In the genomic region with DNA sequence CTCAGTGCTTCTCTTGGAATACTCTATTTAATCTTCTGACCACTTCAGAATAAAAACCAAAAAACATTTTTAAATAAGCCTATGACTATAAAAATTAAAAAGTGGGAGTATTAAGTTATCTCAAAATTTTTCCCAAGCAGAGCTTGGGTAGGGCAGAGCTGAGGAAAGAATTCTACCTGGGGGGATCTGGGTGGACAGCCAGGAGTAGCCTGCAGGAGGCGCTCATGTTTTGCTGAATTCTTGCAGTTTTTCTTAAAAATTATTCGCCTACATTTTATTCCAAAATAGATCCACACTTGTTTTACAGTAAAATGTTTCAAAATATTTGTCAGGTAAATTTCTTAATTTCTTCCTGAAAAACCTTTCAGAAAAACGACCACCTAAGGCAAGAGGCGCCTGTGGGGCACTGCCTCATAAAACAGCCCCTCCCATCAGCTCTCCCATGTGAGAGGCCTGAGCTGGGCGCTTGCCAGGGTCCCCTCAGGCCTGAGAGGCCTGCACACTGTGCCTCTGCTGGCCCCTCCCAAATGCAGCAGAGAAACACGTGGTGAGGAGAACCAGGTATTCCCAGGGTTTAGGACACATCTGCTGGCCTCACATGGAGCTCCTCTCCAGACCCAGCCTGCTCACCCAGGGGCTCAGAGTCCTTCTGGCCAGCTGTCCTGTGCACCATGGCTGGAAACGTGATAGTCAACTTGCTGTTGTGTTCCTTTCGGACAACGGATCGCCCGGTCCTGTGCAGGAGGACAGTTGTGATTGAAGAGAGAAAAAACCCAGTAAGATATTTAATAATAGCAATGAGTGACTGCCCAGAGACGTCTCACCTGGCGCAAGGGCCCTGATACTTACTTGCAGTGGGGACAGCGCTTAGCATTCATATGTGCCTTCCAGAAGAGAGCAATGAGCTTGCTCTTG, we compare ENCODE assay signal across 14 cellular contexts. TPM values are rescaled to one million over a fixed set of nuclear protein-coding genes. Genes with fewer than 3 reads are reported as not detected.
DNase-seq lines count a peak whose midpoint lies in the region; ATAC-seq, FAIRE-seq and TF ChIP-seq lines count a peak whose summit lies in the region.
"Had no signal": no experiment of that assay in that cellular context is flagged by ENCODE, and none has a peak within 500 bp of the region (broad histone marks: within the 10 kb centered on the region; RNA-seq: fewer than 3 reads in every experiment).

No MANE protein-coding gene starts in this region.

- TF ChIP-seq EP300 in HepG2 (IDR thresholded peaks at IDR 0.05; ENCODE audit: low read depth in 2 of 2, low read length in 2 of 2) (no peak), HepG2 (CRISPR knock-in tag; IDR thresholded peaks at IDR 0.05; ENCODE audit: borderline replicate concordance) (no peak)

- in situ Hi-C loops in HepG2 (cut with HindIII; ENCODE audit: extremely low pct_ligation_motif_present, low pct_unique_long_range_greater_than_20kb), result no loop called here

- H3K9me3 Mint-ChIP-seq in T-helper 2 cell treated with Interferon-gamma antibody and Interleukin-4, amounts not matched to agents 5 μg/mL and 100 μg/mL, for 36 hours, result no peaks in the 10 kb centered on the region

- TF ChIP-seq POLR2A in HepG2 (IDR thresholded peaks at IDR 0.05; ENCODE audit: insufficient read depth in 1 of 2, low read depth in 2 of 2, low read length in 2 of 2) (no peak), right lobe of liver (IDR thresholded peaks at IDR 0.05) (no peak)

- H3K27me3 Mint-ChIP-seq in T-helper 2 cell treated with Interferon-gamma antibody and Interleukin-4, amounts not matched to agents 5 μg/mL and 100 μg/mL, for 36 hours (ENCODE audit: low read depth), result no peaks in the 10 kb centered on the region

- H4K20me1 ChIP-seq in HepG2 (ENCODE audit: insufficient read depth, low read length) (peaks cover 3% of the 10 kb centered on the region; the same call in 1 of the 2 replicates), OCI-LY3 (ENCODE audit: insufficient read depth, low read length) (no peaks in the 10 kb centered on the region)

- no TSS peak for BruUV-seq in HepG2 (replicated peaks; lab: Mats Ljungman, UMichigan)

- DNase-seq in HepG2 (ENCODE audit: low spot score) (no peak), right lobe of liver (no peak), fibroblast of the aortic adventitia (ENCODE audit: low read depth) (no peak), upper lobe of right lung (no peak), T-helper 9 cell (no peak)
- DNase-seq in T-helper 2 cell treated with Interferon-gamma antibody and Interleukin-4, amounts not matched to agents 5 μg/mL and 100 μg/mL, for 36 hours (ENCODE audit: low spot score), result no peak
- DNase-seq: colonic mucosa; COR-L47; MV-4-11; NCI-H748 treated with DMSO at 0.1 percent for 48 hours; stimulated activated CD4-positive, alpha-beta T cell treated with anti-CD3 and anti-CD28 coated beads, Interleukin-1b, Interleukin-23, amount 100 ng/mL, for 48 hours had no signal

- H3K79me2 ChIP-seq in HepG2 (ENCODE audit: insufficient read depth, low read length) (no peaks in the 10 kb centered on the region), OCI-LY3 (ENCODE audit: low read length) (peaks cover 5% of the 10 kb centered on the region; the same call in 1 of the 2 replicates)

- TF ChIP-seq CTCF in HepG2 (CRISPR knock-in tag; IDR thresholded peaks at IDR 0.05) (no peak), right lobe of liver (IDR thresholded peaks at IDR 0.05) (peak in 2 of 4 donors; percentile 19 to 27), OCI-LY3 (IDR thresholded peaks at IDR 0.05; ENCODE audit: low read depth, low read length) (peak; percentile 53), fibroblast of the aortic adventitia (IDR thresholded peaks at IDR 0.05; ENCODE audit: insufficient read depth, low read length) (peak; percentile 47), upper lobe of right lung (IDR thresholded peaks at IDR 0.05) (peak; percentile 33)

- FAIRE-seq in HepG2 (lab: Jason Lieb, UNC), result no peak

- intact Hi-C loops in HepG2 (cut with micrococcal nuclease; ENCODE audit: unreplicated experiment), result no loop called here
- intact Hi-C loops in right lobe of liver (cut with DNase I), result no loop called here
- intact Hi-C loops in upper lobe of right lung (cut with DNase I), result no loop called here

- no peaks in the 10 kb centered on the region for H3K27me3 ChIP-seq in HepG2 (ENCODE audit: control insufficient read depth in 1 of 2, insufficient read depth in 2 of 2, low read length in 2 of 2)
- no peaks in the 10 kb centered on the region for H3K27me3 ChIP-seq in right lobe of liver
- H3K27me3 ChIP-seq in OCI-LY3 (ENCODE audit: low read depth, low read length), result no peaks in the 10 kb centered on the region
- no peaks in the 10 kb centered on the region for H3K27me3 ChIP-seq in upper lobe of right lung
- H3K27me3 ChIP-seq: colonic mucosa had no signal

- H3K27ac ChIP-seq in HepG2 (ENCODE audit: extremely low read length, insufficient read depth, low read length) (no peak overlapping the region), right lobe of liver (no peak overlapping the region), OCI-LY3 (ENCODE audit: low read length) (no peak overlapping the region), upper lobe of right lung (no peak overlapping the region)
- H3K27ac ChIP-seq: colonic mucosa had no signal

- H3K9ac ChIP-seq in HepG2 (ENCODE audit: insufficient read depth, low read depth, low read length) (no peak overlapping the region), OCI-LY3 (ENCODE audit: low read length) (no peak overlapping the region)

- ATAC-seq in HepG2, result peak; percentile 47
- no peak for ATAC-seq in right lobe of liver
- no peak for ATAC-seq in upper lobe of right lung
- no peak for ATAC-seq in GM19023 (IDR thresholded peaks at IDR 0.05; ENCODE audit: unreplicated experiment)

- H3K4me3 Mint-ChIP-seq in T-helper 2 cell treated with Interferon-gamma antibody and Interleukin-4, amounts not matched to agents 5 μg/mL and 100 μg/mL, for 36 hours, result no peak overlapping the region

- H3K4me2 ChIP-seq in HepG2 (ENCODE audit: low read depth, low read length) (no peak overlapping the region), OCI-LY3 (ENCODE audit: low read length) (no peak overlapping the region)

- 88% methylated on average over 14 of the region's 14 CpGs for WGBS in HepG2 (ENCODE audit: low lambda C conversion rate)
- WGBS in right lobe of liver (ENCODE audit: insufficient coverage, low coverage, low lambda C conversion rate, missing lambda C conversion rate), result 78% methylated on average over 9 of the region's 14 CpGs

- CTCF ChIA-PET in HepG2 (lab: Yijun Ruan, JAX; ENCODE audit: low intra/inter-chr PET ratio, low total read pairs), result no interaction called here

- no peak overlapping the region for H3K4me3 ChIP-seq in HepG2 (replicated peaks in 1 of 3; ENCODE audit: insufficient read depth in 1 of 3, low read depth in 2 of 3, low read length in 3 of 3)
- no peak overlapping the region for H3K4me3 ChIP-seq in right lobe of liver
- no peak overlapping the region for H3K4me3 ChIP-seq in OCI-LY3 (ENCODE audit: low read length)
- H3K4me3 ChIP-seq in fibroblast of the aortic adventitia (ENCODE audit: low read depth, low read length), result no peak overlapping the region
- no peak overlapping the region for H3K4me3 ChIP-seq in upper lobe of right lung
- H3K4me3 ChIP-seq: colonic mucosa, HAP-1 had no signal

- H3K9me3 ChIP-seq in HepG2 (ENCODE audit: low read length), result no peaks in the 10 kb centered on the region
- no peaks in the 10 kb centered on the region for H3K9me3 ChIP-seq in right lobe of liver
- H3K9me3 ChIP-seq in OCI-LY3 (ENCODE audit: insufficient read depth, low read length), result no peaks in the 10 kb centered on the region
- no peaks in the 10 kb centered on the region for H3K9me3 ChIP-seq in upper lobe of right lung
- H3K9me3 ChIP-seq: colonic mucosa, HAP-1 had no signal

- H3K36me3 Mint-ChIP-seq in T-helper 2 cell treated with Interferon-gamma antibody and Interleukin-4, amounts not matched to agents 5 μg/mL and 100 μg/mL, for 36 hours (ENCODE audit: low read depth), result peaks cover 33% of the 10 kb centered on the region

- no peaks in the 10 kb centered on the region for H3K4me1 ChIP-seq in HepG2 (ENCODE audit: insufficient read depth, low read length)
- H3K4me1 ChIP-seq in right lobe of liver, result no peaks in the 10 kb centered on the region
- no peaks in the 10 kb centered on the region for H3K4me1 ChIP-seq in OCI-LY3 (ENCODE audit: low read length)
- H3K4me1 ChIP-seq in upper lobe of right lung, result no peaks in the 10 kb centered on the region
- H3K4me1 ChIP-seq: colonic mucosa, HAP-1 had no signal

- no peak for TF ChIP-seq RAD21 in HepG2 (CRISPR knock-in tag; IDR thresholded peaks at IDR 0.05)

- peaks cover 29 to 66% of the 10 kb centered on the region in 2 experiments for H3K36me3 ChIP-seq in HepG2 (replicated peaks in 1 of 2; ENCODE audit: control insufficient read depth in 1 of 2, insufficient read depth in 2 of 2, low read length in 2 of 2)
- H3K36me3 ChIP-seq in right lobe of liver, result peaks cover 7 to 41% (median 20%) of the 10 kb centered on the region in 4 donors
- H3K36me3 ChIP-seq in OCI-LY3 (replicated peaks; ENCODE audit: low read depth, low read length), result peaks cover 46% of the 10 kb centered on the region
- H3K36me3 ChIP-seq in upper lobe of right lung, result peaks cover 66% of the 10 kb centered on the region

- no peaks in the 10 kb centered on the region for H3K4me1 Mint-ChIP-seq in T-helper 2 cell treated with Interferon-gamma antibody and Interleukin-4, amounts not matched to agents 5 μg/mL and 100 μg/mL, for 36 hours (ENCODE audit: low read depth)

- POLR2A ChIA-PET in HepG2 (lab: Yijun Ruan, JAX), result interaction anchor here (1.6 kb wide), 1 partner anchor 26 kb away, joined by 3 read pairs; no protein-coding TSS in a partner anchor

- no peak overlapping the region for H3K27ac Mint-ChIP-seq in T-helper 2 cell treated with Interferon-gamma antibody and Interleukin-4, amounts not matched to agents 5 μg/mL and 100 μg/mL, for 36 hours

- H2AFZ ChIP-seq in HepG2 (ENCODE audit: low read length) (no peak overlapping the region), OCI-LY3 (ENCODE audit: low read depth, low read length) (no peak overlapping the region)

RNA-seq across cellular contexts. Expression of a gene that starts 17.5 kb away (rescaled TPM):
- total RNA-seq in HepG2 (2016; rRNA removed; fragmentation: Illumina TruSeq; extraction: Trizol) (39.9 and 61.1 TPM in 2 replicates), right lobe of liver (10 to 100 TPM; 12.5 to 19.7 (median 14.4) TPM), fibroblast of the aortic adventitia (ENCODE audit: low replicate concordance) (29.4 and 43.1 TPM in 2 replicates), upper lobe of right lung (26.6 TPM)
- total RNA-seq in HepG2 (2016; cell fraction: cytosol; rRNA removed; fragmentation: Illumina TruSeq; extraction: Trizol; ENCODE audit: low read depth), result 4.1 and 4.4 TPM in 2 replicates
- total RNA-seq in HepG2 (2016; cell fraction: insoluble cytoplasmic fraction; rRNA removed; fragmentation: Illumina TruSeq; extraction: Trizol), result 41.0 and 46.9 TPM in 2 replicates
- 11.5 and 14.0 TPM in 2 replicates for total RNA-seq in HepG2 (2016; cell fraction: membrane; rRNA removed; fragmentation: Illumina TruSeq; extraction: Trizol)
- 44.7 and 47.5 TPM in 2 replicates for total RNA-seq in HepG2 (2016; cell fraction: nucleus; rRNA removed; fragmentation: Illumina TruSeq; extraction: Trizol)
- polyA plus RNA-seq in HepG2 (2011; rRNA removed), result 6.5 and 7.2 TPM in 2 replicates
- 4.2 and 4.6 TPM in 2 replicates for polyA plus RNA-seq in HepG2 (2011; cell fraction: cytosol; rRNA removed)
- polyA plus RNA-seq in HepG2 (2011; cell fraction: nucleus; rRNA removed), result 13.7 and 16.1 TPM in 2 replicates
- polyA plus RNA-seq in HepG2 (2012), result 13.5 and 22.6 TPM in 2 replicates
- 1.0 TPM in 2 replicates for polyA plus RNA-seq in HepG2 (2016; cell fraction: cytosol; fragmentation: Illumina TruSeq; extraction: Trizol; ENCODE audit: low read depth)
- polyA plus RNA-seq in HepG2 (2016; cell fraction: insoluble cytoplasmic fraction; fragmentation: Illumina TruSeq; extraction: Trizol; ENCODE audit: low read depth), result 14.6 and 20.3 TPM in 2 replicates
- 2.5 and 3.0 TPM in 2 replicates for polyA plus RNA-seq in HepG2 (2016; cell fraction: membrane; fragmentation: Illumina TruSeq; extraction: Trizol; ENCODE audit: low read depth)
- 26.2 and 30.4 TPM in 2 replicates for polyA plus RNA-seq in HepG2 (2016; cell fraction: nucleus; fragmentation: Illumina TruSeq; extraction: Trizol; ENCODE audit: insufficient read depth, low read depth)
- 21.9 and 31.1 TPM in 2 replicates for polyA minus RNA-seq in HepG2 (2011; rRNA and poly(A)+ RNA removed; ENCODE audit: low replicate concordance)
- polyA minus RNA-seq in HepG2 (2011; cell fraction: cytosol; rRNA and poly(A)+ RNA removed), result 18.7 and 22.5 TPM in 2 replicates
- polyA minus RNA-seq in HepG2 (2011; cell fraction: nucleus; rRNA and poly(A)+ RNA removed), result 50.6 and 72.4 TPM in 2 replicates

RNA-seq across cellular contexts. Expression of a gene that starts 17.8 kb away (rescaled TPM):
- total RNA-seq in HepG2 (2016; rRNA removed; fragmentation: Illumina TruSeq; extraction: Trizol) (309 and 342 TPM in 2 replicates), right lobe of liver (10 to 100 TPM; 47.6 to 68.2 (median 56.1) TPM), fibroblast of the aortic adventitia (ENCODE audit: low replicate concordance) (61.6 and 71.9 TPM in 2 replicates), upper lobe of right lung (79.4 TPM)
- 71.6 and 79.2 TPM in 2 replicates for total RNA-seq in HepG2 (2016; cell fraction: cytosol; rRNA removed; fragmentation: Illumina TruSeq; extraction: Trizol; ENCODE audit: low read depth)
- total RNA-seq in HepG2 (2016; cell fraction: insoluble cytoplasmic fraction; rRNA removed; fragmentation: Illumina TruSeq; extraction: Trizol), result 310 TPM in 2 replicates
- total RNA-seq in HepG2 (2016; cell fraction: membrane; rRNA removed; fragmentation: Illumina TruSeq; extraction: Trizol), result 58.3 and 77.0 TPM in 2 replicates
- 445 and 480 TPM in 2 replicates for total RNA-seq in HepG2 (2016; cell fraction: nucleus; rRNA removed; fragmentation: Illumina TruSeq; extraction: Trizol)
- 98.5 and 124 TPM in 2 replicates for polyA plus RNA-seq in HepG2 (2011; rRNA removed)
- polyA plus RNA-seq in HepG2 (2011; cell fraction: cytosol; rRNA removed), result 24.5 and 34.9 TPM in 2 replicates
- 236 and 278 TPM in 2 replicates for polyA plus RNA-seq in HepG2 (2011; cell fraction: nucleus; rRNA removed)
- polyA plus RNA-seq in HepG2 (2012), result 66.3 and 99.3 TPM in 2 replicates
- polyA plus RNA-seq in HepG2 (2016; cell fraction: cytosol; fragmentation: Illumina TruSeq; extraction: Trizol; ENCODE audit: low read depth), result 8.5 and 10.5 TPM in 2 replicates
- 166 and 170 TPM in 2 replicates for polyA plus RNA-seq in HepG2 (2016; cell fraction: insoluble cytoplasmic fraction; fragmentation: Illumina TruSeq; extraction: Trizol; ENCODE audit: low read depth)
- polyA plus RNA-seq in HepG2 (2016; cell fraction: membrane; fragmentation: Illumina TruSeq; extraction: Trizol; ENCODE audit: low read depth), result 10.8 and 14.6 TPM in 2 replicates
- 350 and 370 TPM in 2 replicates for polyA plus RNA-seq in HepG2 (2016; cell fraction: nucleus; fragmentation: Illumina TruSeq; extraction: Trizol; ENCODE audit: insufficient read depth, low read depth)
- polyA minus RNA-seq in HepG2 (2011; rRNA and poly(A)+ RNA removed; ENCODE audit: low replicate concordance), result 87.7 and 177 TPM in 2 replicates
- 91.6 and 159 TPM in 2 replicates for polyA minus RNA-seq in HepG2 (2011; cell fraction: cytosol; rRNA and poly(A)+ RNA removed)
- polyA minus RNA-seq in HepG2 (2011; cell fraction: nucleus; rRNA and poly(A)+ RNA removed), result 941 and 2,119 TPM in 2 replicates
